1 cellular context compared by ENCODE assay signal in the genomic region with DNA sequence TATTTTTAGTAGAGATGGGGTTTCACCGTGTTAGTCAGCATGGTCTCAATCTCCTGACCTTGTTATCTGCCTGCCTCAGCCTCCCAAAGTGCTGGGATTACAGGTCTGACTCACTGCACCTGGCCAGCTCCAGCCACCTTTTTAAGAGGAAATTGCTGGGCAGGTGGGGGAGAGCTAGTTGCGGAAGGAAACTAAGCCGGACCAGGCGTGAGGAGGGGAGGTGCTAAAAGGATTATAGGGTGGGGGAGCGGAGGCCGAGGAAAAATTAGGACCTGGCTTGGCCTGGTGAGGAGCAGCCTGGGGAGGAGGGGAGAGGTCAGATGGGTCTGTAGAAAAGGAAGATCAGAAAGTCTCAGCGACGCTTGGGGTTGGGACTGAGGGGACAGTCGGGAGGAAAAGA. TPM values are rescaled to one million over a fixed set of nuclear protein-coding genes. Genes with fewer than 3 reads are reported as not detected.
"Had no signal": no experiment of that assay in that cellular context is flagged by ENCODE, and none has a peak within 500 bp of the region (broad histone marks: within the 10 kb centered on the region; RNA-seq: fewer than 3 reads in every experiment).

No MANE protein-coding gene starts in this region.

RNA-seq across cellular contexts. Expression of gene F3, which starts 29.4 kb away (rescaled TPM):
- polyA plus RNA-seq: immature natural killer cell had no signal
